Comparison of ENCODE assay signal across 1 cellular context in genomic region chr3:182235504-182235903, GRCh38.
TF ChIP-seq lines count a peak whose summit lies in the region.

No MANE protein-coding gene starts in this region.

TF ChIP-seq in HepG2, 621 proteins besides CTCF, POLR2A, EP300 and RAD21 (continued from another document):
- TF ChIP-seq, protein P1, sequence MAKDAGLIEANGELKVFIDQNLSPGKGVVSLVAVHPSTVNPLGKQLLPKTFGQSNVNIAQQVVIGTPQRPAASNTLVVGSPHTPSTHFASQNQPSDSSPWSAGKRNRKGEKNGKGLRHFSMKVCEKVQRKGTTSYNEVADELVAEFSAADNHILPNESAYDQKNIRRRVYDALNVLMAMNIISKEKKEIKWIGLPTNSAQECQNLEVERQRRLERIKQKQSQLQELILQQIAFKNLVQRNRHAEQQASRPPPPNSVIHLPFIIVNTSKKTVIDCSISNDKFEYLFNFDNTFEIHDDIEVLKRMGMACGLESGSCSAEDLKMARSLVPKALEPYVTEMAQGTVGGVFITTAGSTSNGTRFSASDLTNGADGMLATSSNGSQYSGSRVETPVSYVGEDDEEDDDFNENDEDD (CRISPR knock-in tag; IDR thresholded peaks at IDR 0.05; ENCODE audit: borderline replicate concordance), result no peak
- TF ChIP-seq ZNF703 (CRISPR knock-in tag; IDR thresholded peaks at IDR 0.05; ENCODE audit: borderline replicate concordance), result no peak
- TF ChIP-seq SRY (CRISPR knock-in tag; IDR thresholded peaks at IDR 0.05), result no peak
- no peak for TF ChIP-seq ZNF609 (CRISPR knock-in tag; IDR thresholded peaks at IDR 0.05; ENCODE audit: borderline replicate concordance)
- TF ChIP-seq MYNN (CRISPR knock-in tag; IDR thresholded peaks at IDR 0.05; ENCODE audit: low read depth), result no peak
- TF ChIP-seq SMYD3 (CRISPR knock-in tag; IDR thresholded peaks at IDR 0.05), result no peak
- TF ChIP-seq, protein P2, sequence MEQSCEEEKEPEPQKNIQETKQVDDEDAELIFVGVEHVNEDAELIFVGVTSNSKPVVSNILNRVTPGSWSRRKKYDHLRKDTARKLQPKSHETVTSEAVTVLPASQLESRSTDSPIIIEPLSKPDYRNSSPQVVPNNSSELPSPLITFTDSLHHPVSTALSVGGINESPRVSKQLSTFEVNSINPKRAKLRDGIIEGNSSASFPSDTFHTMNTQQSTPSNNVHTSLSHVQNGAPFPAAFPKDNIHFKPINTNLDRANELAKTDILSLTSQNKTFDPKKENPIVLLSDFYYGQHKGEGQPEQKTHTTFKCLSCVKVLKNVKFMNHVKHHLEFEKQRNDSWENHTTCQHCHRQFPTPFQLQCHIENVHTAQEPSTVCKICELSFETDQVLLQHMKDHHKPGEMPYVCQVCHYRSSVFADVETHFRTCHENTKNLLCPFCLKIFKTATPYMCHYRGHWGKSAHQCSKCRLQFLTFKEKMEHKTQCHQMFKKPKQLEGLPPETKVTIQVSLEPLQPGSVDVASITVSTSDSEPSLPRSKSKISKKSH (CRISPR knock-in tag; IDR thresholded peaks at IDR 0.05; ENCODE audit: borderline replicate concordance), result no peak
- no peak for TF ChIP-seq NFIB (CRISPR knock-in tag; IDR thresholded peaks at IDR 0.05; ENCODE audit: borderline replicate concordance)
- TF ChIP-seq, protein P3, sequence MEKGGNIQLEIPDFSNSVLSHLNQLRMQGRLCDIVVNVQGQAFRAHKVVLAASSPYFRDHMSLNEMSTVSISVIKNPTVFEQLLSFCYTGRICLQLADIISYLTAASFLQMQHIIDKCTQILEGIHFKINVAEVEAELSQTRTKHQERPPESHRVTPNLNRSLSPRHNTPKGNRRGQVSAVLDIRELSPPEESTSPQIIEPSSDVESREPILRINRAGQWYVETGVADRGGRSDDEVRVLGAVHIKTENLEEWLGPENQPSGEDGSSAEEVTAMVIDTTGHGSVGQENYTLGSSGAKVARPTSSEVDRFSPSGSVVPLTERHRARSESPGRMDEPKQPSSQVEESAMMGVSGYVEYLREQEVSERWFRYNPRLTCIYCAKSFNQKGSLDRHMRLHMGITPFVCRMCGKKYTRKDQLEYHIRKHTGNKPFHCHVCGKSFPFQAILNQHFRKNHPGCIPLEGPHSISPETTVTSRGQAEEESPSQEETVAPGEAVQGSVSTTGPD (CRISPR knock-in tag; IDR thresholded peaks at IDR 0.05), result no peak
- TF ChIP-seq SNRNP70 (IDR thresholded peaks at IDR 0.05; ENCODE audit: low read depth, low read length), result no peak
- TF ChIP-seq ZFP41 (CRISPR knock-in tag; IDR thresholded peaks at IDR 0.05; ENCODE audit: borderline replicate concordance), result no peak
- TF ChIP-seq SIN3A (IDR thresholded peaks at IDR 0.05; ENCODE audit: borderline replicate concordance, low read depth, low read length), result no peak
- TF ChIP-seq ISX (CRISPR knock-in tag; conservative IDR thresholded peaks at IDR 0.05), result no peak
